In the genomic region with DNA sequence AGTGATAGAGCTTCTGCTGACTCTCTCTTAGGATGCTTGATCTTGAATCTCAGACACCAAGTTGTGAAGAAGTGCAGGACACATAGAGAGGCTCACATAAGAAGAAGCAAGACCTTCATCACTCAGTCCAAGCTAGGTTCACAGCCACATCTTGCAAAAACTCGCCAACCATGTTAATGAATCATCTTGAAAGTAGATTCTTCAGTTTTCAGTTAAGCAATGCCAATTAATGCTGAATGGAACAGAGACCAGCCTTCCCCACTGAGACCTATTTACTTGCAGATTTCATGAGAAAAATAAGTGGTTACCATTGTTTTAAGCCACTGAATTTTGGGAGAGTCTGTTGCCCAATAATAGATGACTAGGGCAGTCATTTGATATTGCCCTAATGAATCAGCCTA, we compare ENCODE assay signal across 28 cellular contexts.
DNase-seq lines count a peak whose midpoint lies in the region; ATAC-seq, FAIRE-seq and TF ChIP-seq lines count a peak whose summit lies in the region.
"Had no signal": no experiment of that assay in that cellular context is flagged by ENCODE, and none has a peak within 500 bp of the region (broad histone marks: within the 10 kb centered on the region; RNA-seq: fewer than 3 reads in every experiment).

No MANE protein-coding gene starts in this region.

- RAD21 ChIA-PET in GM12878 (lab: Charles Lee; ENCODE audit: unreplicated experiment): no interaction called here

- SMC1A ChIA-PET in GM12878 (lab: Charles Lee; ENCODE audit: uncharacterized antibody, unreplicated experiment): interaction anchor here (0.8 to 2.0 kb wide), 4 partner anchors 12 to 78 kb away, joined by 3 to 8 read pairs (median 3); no protein-coding TSS in a partner anchor

- WGBS in GM12878 (ENCODE audit: insufficient coverage, insufficient replicate concordance, low lambda C conversion rate, missing lambda C conversion rate): 0% methylated on average over 1 of the region's 1 CpG

- in situ Hi-C loops in GM12878 (cut with MboI): no loop called here

- H3K79me2 ChIP-seq in Loucy (ENCODE audit: insufficient read depth, low read length): no peaks in the 10 kb centered on the region
- no peaks in the 10 kb centered on the region for H3K79me2 ChIP-seq in GM12878 (ENCODE audit: control insufficient read depth, insufficient read depth, low read length)
- H3K79me2 ChIP-seq in osteoblast (ENCODE audit: insufficient read depth, low read length): no peaks in the 10 kb centered on the region

- DNase-seq in GM12878 (ENCODE audit: low read depth, low spot score) (peak; percentile 48), osteoblast (ENCODE audit: insufficient read length, low spot score, missing footprints) (peak; percentile 11), NCI-H345 treated with DMSO at 0.1 percent for 48 hours (lab: John Stamatoyannopoulos, UW; ENCODE audit: unreplicated experiment) (no peak), HK-2 (ENCODE audit: unreplicated experiment) (no peak), left lobe of liver (ENCODE audit: low spot score) (no peak)
- DNase-seq: activated CD4-positive, alpha-beta T cell treated with anti-CD3 and anti-CD28 coated beads for 4 hours; activated gamma-delta T cell; activated naive CD8-positive, alpha-beta T cell treated with anti-CD3 and anti-CD28 coated beads, Interleukin-2, amount 50 U/mL, for 24 hours; activated T-cell treated with anti-CD3 and anti-CD28 coated beads, Interleukin-2, amount 50 U/mL, for 1 hour; body of pancreas; COR-L47; DMS79; dorsolateral prefrontal cortex; GF-D8; heart right ventricle; NCI-H146; NCI-H2107; OCI-M1; stimulated activated CD4-positive, alpha-beta T cell treated with anti-CD3 and anti-CD28 coated beads, Interleukin-12 subunit alpha, Interleukin-12 subunit beta, amount 100 ng/mL, for 4 hours; stimulated activated CD4-positive, alpha-beta T cell treated with anti-CD3 and anti-CD28 coated beads, Interleukin-4, amount 100 ng/mL, for 1 hour had no signal

- H3K9me3 ChIP-seq in Loucy (ENCODE audit: insufficient read depth, low read depth, low read length) (no peaks in the 10 kb centered on the region), GM12878 (replicated peaks; ENCODE audit: control insufficient read depth, insufficient read depth, low read length) (no peaks in the 10 kb centered on the region), osteoblast (ENCODE audit: low read depth, low read length) (no peaks in the 10 kb centered on the region)
- H3K9me3 ChIP-seq: BLaER1 treated with 17β-estradiol and CSF1 and Interleukin-3, amounts not matched to agents 10 nM and 100 nM; body of pancreas; heart right ventricle; suprapubic skin had no signal

- H3K4me3 ChIP-seq in Loucy (ENCODE audit: low read length, poor library complexity, severe bottlenecking) (no peak overlapping the region), GM12878 (no peak overlapping the region), osteoblast (ENCODE audit: insufficient read depth, low read length) (no peak overlapping the region)
- H3K4me3 ChIP-seq: BLaER1 treated with 17β-estradiol and CSF1 and Interleukin-3, amounts not matched to agents 10 nM and 100 nM; body of pancreas; dorsolateral prefrontal cortex; heart right ventricle; suprapubic skin had no signal

- H2AFZ ChIP-seq in Loucy (ENCODE audit: low read length) (peak overlapping the region; percentile 56; the same call in 1 of the 2 replicates), GM12878 (ENCODE audit: control insufficient read depth, low read depth, low read length) (no peak overlapping the region), osteoblast (ENCODE audit: low read length) (no peak overlapping the region)

- no TSS peak for BruUV-seq in GM12878 (replicated peaks; lab: Mats Ljungman, UMichigan)

- H3K4me2 ChIP-seq in Loucy (ENCODE audit: low read depth, low read length, poor library complexity, severe bottlenecking) (no peak overlapping the region), GM12878 (ENCODE audit: control insufficient read depth, insufficient read depth) (no peak overlapping the region), osteoblast (ENCODE audit: insufficient read depth, low read length) (peak overlapping the region; percentile 12)
- H3K4me2 ChIP-seq: BLaER1 treated with 17β-estradiol and CSF1 and Interleukin-3, amounts not matched to agents 10 nM and 100 nM; KMS-11 had no signal

- H3K27ac ChIP-seq in GM12878 (ENCODE audit: control insufficient read depth, insufficient read depth) (no peak overlapping the region), osteoblast (ENCODE audit: low read depth, low read length) (no peak overlapping the region)
- H3K27ac ChIP-seq: BLaER1 treated with 17β-estradiol and CSF1 and Interleukin-3, amounts not matched to agents 10 nM and 100 nM; body of pancreas; heart right ventricle; HL-60; KMS-11; suprapubic skin had no signal

- H3K4me1 ChIP-seq in Loucy (ENCODE audit: insufficient read depth, low read length, poor library complexity, severe bottlenecking): peaks cover 5% of the 10 kb centered on the region
- no peaks in the 10 kb centered on the region for H3K4me1 ChIP-seq in GM12878 (ENCODE audit: control insufficient read depth, insufficient read depth, low read length)
- H3K4me1 ChIP-seq in osteoblast (ENCODE audit: insufficient read depth, low read length): peaks cover 15% of the 10 kb centered on the region
- H3K4me1 ChIP-seq: body of pancreas, heart right ventricle, suprapubic skin had no signal

- H3F3A ChIP-seq in Loucy (ENCODE audit: low read depth): no peaks in the 10 kb centered on the region

- POLR2A ChIA-PET in GM12878 (lab: Charles Lee): no interaction called here

- no peaks in the 10 kb centered on the region for H3K9me2 ChIP-seq in Loucy (replicated peaks; ENCODE audit: low read depth, low read length)

- H4K20me1 ChIP-seq in Loucy (ENCODE audit: insufficient read depth, low read length, poor library complexity, severe bottlenecking): no peaks in the 10 kb centered on the region
- H4K20me1 ChIP-seq in GM12878 (ENCODE audit: control insufficient read depth, insufficient read depth): no peaks in the 10 kb centered on the region
- H4K20me1 ChIP-seq in osteoblast (ENCODE audit: insufficient read depth, low read length): no peaks in the 10 kb centered on the region
- H4K20me1 ChIP-seq: BLaER1 treated with 17β-estradiol and CSF1 and Interleukin-3, amounts not matched to agents 10 nM and 100 nM had no signal

- peak; percentile 73 for ATAC-seq in GM18867 (IDR thresholded peaks at IDR 0.05; ENCODE audit: unreplicated experiment)
- peak; percentile 82 for ATAC-seq in GM12878
- no peak for ATAC-seq in left lobe of liver
- no peak for ATAC-seq in HG03342 (IDR thresholded peaks at IDR 0.05; ENCODE audit: unreplicated experiment)
- ATAC-seq: activated naive CD8-positive, alpha-beta T cell treated with anti-CD3 and anti-CD28 coated beads, Interleukin-2, amount 50 U/mL, for 24 hours; body of pancreas; heart right ventricle; sciatic nerve had no signal

- no peak for TF ChIP-seq RAD21 in GM12878 (IDR thresholded peaks at IDR 0.05; ENCODE audit: insufficient read depth, low read depth, low read length)

- CTCF ChIA-PET in GM12878 (lab: Yijun Ruan, JAX): interaction anchor here (1.5 kb wide), 1 partner anchor 9 kb away, joined by 3 read pairs; no protein-coding TSS in a partner anchor

- H3K27me3 ChIP-seq in Loucy (ENCODE audit: insufficient read depth, low read length, poor library complexity, severe bottlenecking): no peaks in the 10 kb centered on the region
- no peaks in the 10 kb centered on the region for H3K27me3 ChIP-seq in GM12878 (replicated peaks in 1 of 2; ENCODE audit: control insufficient read depth in 2 of 2, insufficient read depth in 2 of 2, low read length in 1 of 2)
- no peaks in the 10 kb centered on the region for H3K27me3 ChIP-seq in osteoblast (ENCODE audit: insufficient read depth, low read length)
- H3K27me3 ChIP-seq: BLaER1 treated with 17β-estradiol and CSF1 and Interleukin-3, amounts not matched to agents 10 nM and 100 nM; body of pancreas; dorsolateral prefrontal cortex; heart right ventricle; suprapubic skin had no signal

- intact Hi-C loops in GM12878 (cut with micrococcal nuclease; ENCODE audit: unreplicated experiment): loop anchor here (2.0 kb wide), 1 partner anchor 104 kb away; no protein-coding TSS in a partner anchor

- no peak for TF ChIP-seq CTCF in Loucy (conservative IDR thresholded peaks at IDR 0.05; ENCODE audit: low read length)
- no peak for TF ChIP-seq CTCF in GM12878 (IDR thresholded peaks at IDR 0.05 in 2 of 3, conservative IDR thresholded peaks at IDR 0.05 in 1 of 3; ENCODE audit: control insufficient read depth in 2 of 3, extremely low read depth in 1 of 3, insufficient read depth in 1 of 3, low read depth in 3 of 3, low read length in 3 of 3)
- TF ChIP-seq CTCF in osteoblast (IDR thresholded peaks at IDR 0.05; ENCODE audit: extremely low read depth, low read depth, low read length): no peak

- peak in 1 of 2 experiments; percentile 65; a peak in 1 of 4 replicates for TF ChIP-seq EP300 in GM12878 (IDR thresholded peaks at IDR 0.05; ENCODE audit: borderline replicate concordance in 1 of 2, control insufficient read depth in 1 of 2, low read depth in 2 of 2, low read length in 2 of 2)

- no peak for TF ChIP-seq POLR2A in GM12878 (IDR thresholded peaks at IDR 0.05; ENCODE audit: low read depth, low read length)

- H3K36me3 ChIP-seq in Loucy (ENCODE audit: insufficient read depth, low read length) (no peaks in the 10 kb centered on the region), GM12878 (ENCODE audit: control insufficient read depth in 2 of 2, insufficient read depth in 2 of 2, low read length in 1 of 2) (no peaks in the 10 kb centered on the region), osteoblast (ENCODE audit: insufficient read depth, low read length) (no peaks in the 10 kb centered on the region)
- H3K36me3 ChIP-seq: BLaER1 treated with 17β-estradiol and CSF1 and Interleukin-3, amounts not matched to agents 10 nM and 100 nM; heart right ventricle; suprapubic skin had no signal

- no peak for FAIRE-seq in GM12878 (lab: Jason Lieb, UNC)

- H3K9ac ChIP-seq in Loucy (ENCODE audit: low read depth, low read length, poor library complexity, severe bottlenecking): no peak overlapping the region
- H3K9ac ChIP-seq in GM12878 (ENCODE audit: control insufficient read depth, insufficient read depth, low read length): no peak overlapping the region
- H3K9ac ChIP-seq: BLaER1 treated with 17β-estradiol and CSF1 and Interleukin-3, amounts not matched to agents 10 nM and 100 nM; KMS-11 had no signal

TF ChIP-seq in GM12878, 131 proteins besides CTCF, POLR2A, EP300 and RAD21 (continues in another document):
- TF ChIP-seq JUND (IDR thresholded peaks at IDR 0.05; ENCODE audit: low read depth, low read length): peak; percentile 45; the same call in 1 of the 2 replicates
- peak; percentile 40; the same call in 1 of the 2 replicates for TF ChIP-seq NBN (IDR thresholded peaks at IDR 0.05)
- TF ChIP-seq IKZF2 (IDR thresholded peaks at IDR 0.05): peak; percentile 30 to 70; a peak in 3 of 4 replicates

Comparison
In these comparisons a context has a peak if more than half of its experiments do, and no peak if none do; other contexts are left out.
1. ATAC-seq: peak in GM18867 (single experiment) and GM12878 (single experiment); none in left lobe of liver (single experiment) and HG03342 (single experiment).
2. DNase-seq: peak in GM12878 (single experiment) and osteoblast (single experiment); none in NCI-H345 treated with DMSO at 0.1 percent for 48 hours (single experiment), HK-2 (single experiment) and left lobe of liver (single experiment).